Comparison of ENCODE assay signal across 1 cellular context in genomic region chr22:27617214-27617881, GRCh38.
TF ChIP-seq lines count a peak whose summit lies in the region.

No MANE protein-coding gene starts in this region.

TF ChIP-seq in H1, 55 proteins besides CTCF, POLR2A, EP300 and RAD21:
- no peak for TF ChIP-seq KDM5A (IDR thresholded peaks at IDR 0.05; ENCODE audit: low read length)
